Comparison of ENCODE assay signal across 10 cellular contexts in the genomic region with DNA sequence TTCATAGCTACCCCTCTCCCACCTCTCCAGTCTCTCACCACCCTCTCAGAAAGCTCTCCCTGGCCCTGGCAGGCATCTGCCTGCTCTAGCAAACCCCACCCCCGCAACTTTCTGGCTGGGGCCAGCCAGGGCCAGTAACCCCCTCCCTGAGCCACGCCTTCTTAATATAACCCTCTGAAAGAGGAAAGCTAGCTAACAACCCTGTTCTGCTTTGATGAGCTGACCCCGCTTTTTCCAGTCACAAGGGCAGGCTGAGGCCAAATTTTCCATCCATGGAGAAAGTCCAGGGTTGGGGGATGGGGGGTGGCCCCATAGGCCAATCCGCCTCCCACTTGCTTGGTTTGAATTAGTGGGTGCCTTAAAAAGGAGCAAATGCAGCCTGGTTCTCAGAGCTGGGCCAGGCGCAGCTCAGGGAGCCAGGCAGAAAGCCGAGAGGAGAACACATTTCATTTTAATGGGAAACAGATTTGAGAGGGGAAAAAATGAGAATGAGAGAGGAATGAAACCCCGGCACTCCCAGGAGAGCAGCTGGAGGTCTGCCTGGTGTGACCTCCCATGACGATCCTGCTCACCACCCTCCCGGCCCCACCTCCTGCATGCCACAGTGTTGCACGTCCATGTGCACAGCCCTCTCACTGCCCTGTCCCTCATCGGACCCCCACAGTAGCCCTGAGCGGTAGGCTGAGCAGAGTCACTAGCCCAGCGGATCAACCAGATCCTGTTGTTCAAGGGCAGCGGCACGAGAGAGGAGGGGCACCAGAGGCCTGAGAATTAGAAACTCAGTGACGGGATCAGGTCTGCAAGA.
DNase-seq lines count a peak whose midpoint lies in the region; FAIRE-seq and TF ChIP-seq lines count a peak whose summit lies in the region.
"Had no signal": no experiment of that assay in that cellular context is flagged by ENCODE, and none has a peak within 500 bp of the region (broad histone marks: within the 10 kb centered on the region; RNA-seq: fewer than 3 reads in every experiment).

No MANE protein-coding gene starts in this region.

- H3K9me3 ChIP-seq in duodenal mucosa (ENCODE audit: control insufficient read depth in 1 of 2, low read length in 2 of 2), result no peaks in the 10 kb centered on the region

- peak overlapping the region; percentile 97 for H3K27ac Mint-ChIP-seq in mesothelial cell of epicardium
- no peak overlapping the region for H3K27ac Mint-ChIP-seq in T-helper 2 cell treated with Interferon-gamma antibody and Interleukin-4, amounts not matched to agents 5 μg/mL and 100 μg/mL, for 36 hours
- H3K27ac Mint-ChIP-seq: T-helper 1 cell treated with Interleukin-12 subunit alpha and Interleukin-12 subunit beta and Interleukin-4 antibody, amounts not matched to agents 30 μg/mL and 1 μg/mL, for 36 hours had no signal

- H3K36me3 Mint-ChIP-seq in mesothelial cell of epicardium, result no peaks in the 10 kb centered on the region
- H3K36me3 Mint-ChIP-seq in T-helper 2 cell treated with Interferon-gamma antibody and Interleukin-4, amounts not matched to agents 5 μg/mL and 100 μg/mL, for 36 hours (ENCODE audit: low read depth), result no peaks in the 10 kb centered on the region

- peak overlapping the region in 1 of 2 donors; percentile 3 for H3K9ac ChIP-seq in duodenal mucosa (ENCODE audit: low read depth in 1 of 2, low read length in 2 of 2)

- FAIRE-seq in urothelium cell line (lab: Jason Lieb, UNC), result no peak

- DNase-seq in DMS 273 (lab: John Stamatoyannopoulos, UW; ENCODE audit: unreplicated experiment) (peak; percentile 27), DMS 273 treated with DMSO at 0.1 percent for 48 hours (lab: John Stamatoyannopoulos, UW) (no peak), mesothelial cell of epicardium (ENCODE audit: low spot score in 2 of 2, unreplicated experiment in 2 of 2) (no peak), urothelium cell line (ENCODE audit: low spot score) (peak; percentile 38), NOMO-1 (lab: John Stamatoyannopoulos, UW; ENCODE audit: unreplicated experiment in 2 of 2) (no peak)
- no peak for DNase-seq in T-helper 2 cell treated with Interferon-gamma antibody and Interleukin-4, amounts not matched to agents 5 μg/mL and 100 μg/mL, for 36 hours (ENCODE audit: low spot score)
- DNase-seq in activated effector memory CD4-positive, alpha-beta T cell treated with anti-CD3 and anti-CD28 coated beads, Interleukin-2, amount 50 U/mL, for 16 hours, result no peak

- no peaks in the 10 kb centered on the region for H3K36me3 ChIP-seq in duodenal mucosa (ENCODE audit: control insufficient read depth in 1 of 2, insufficient read depth in 2 of 2, low read length in 2 of 2)

- H3K4me3 ChIP-seq in duodenal mucosa (ENCODE audit: low read depth in 1 of 2, low read length in 2 of 2), result no peak overlapping the region

- peaks cover 57% of the 10 kb centered on the region for H3K4me1 Mint-ChIP-seq in mesothelial cell of epicardium
- H3K4me1 Mint-ChIP-seq in T-helper 2 cell treated with Interferon-gamma antibody and Interleukin-4, amounts not matched to agents 5 μg/mL and 100 μg/mL, for 36 hours (ENCODE audit: low read depth), result no peaks in the 10 kb centered on the region

- H3K4me3 Mint-ChIP-seq in mesothelial cell of epicardium, result peak overlapping the region; percentile 43
- no peak overlapping the region for H3K4me3 Mint-ChIP-seq in T-helper 2 cell treated with Interferon-gamma antibody and Interleukin-4, amounts not matched to agents 5 μg/mL and 100 μg/mL, for 36 hours
- H3K4me3 Mint-ChIP-seq: T-helper 1 cell treated with Interleukin-12 subunit alpha and Interleukin-12 subunit beta and Interleukin-4 antibody, amounts not matched to agents 30 μg/mL and 1 μg/mL, for 36 hours had no signal

- TF ChIP-seq CTCF in mesothelial cell of epicardium (IDR thresholded peaks at IDR 0.05; ENCODE audit: unreplicated experiment), result no peak

- H3K27me3 ChIP-seq in duodenal mucosa (ENCODE audit: control insufficient read depth in 1 of 2, insufficient read depth in 2 of 2, low read length in 2 of 2), result no peaks in the 10 kb centered on the region

- H3K9me3 Mint-ChIP-seq in mesothelial cell of epicardium, result no peaks in the 10 kb centered on the region
- H3K9me3 Mint-ChIP-seq in T-helper 2 cell treated with Interferon-gamma antibody and Interleukin-4, amounts not matched to agents 5 μg/mL and 100 μg/mL, for 36 hours, result no peaks in the 10 kb centered on the region
- H3K9me3 Mint-ChIP-seq: T-helper 1 cell treated with Interleukin-12 subunit alpha and Interleukin-12 subunit beta and Interleukin-4 antibody, amounts not matched to agents 30 μg/mL and 1 μg/mL, for 36 hours had no signal

- H3K27ac ChIP-seq in duodenal mucosa (ENCODE audit: low read depth, low read length), result peak overlapping the region; percentile 2
- H3K27ac ChIP-seq: 22Rv1 had no signal

- H3K27me3 Mint-ChIP-seq in mesothelial cell of epicardium (ENCODE audit: low read depth), result no peaks in the 10 kb centered on the region
- peaks cover 11% of the 10 kb centered on the region for H3K27me3 Mint-ChIP-seq in T-helper 2 cell treated with Interferon-gamma antibody and Interleukin-4, amounts not matched to agents 5 μg/mL and 100 μg/mL, for 36 hours (ENCODE audit: low read depth)

- H3K4me1 ChIP-seq in duodenal mucosa (ENCODE audit: control insufficient read depth in 1 of 2, insufficient read depth in 2 of 2, low read length in 2 of 2), result peaks cover 0 to 4% of the 10 kb centered on the region in 2 donors

Comparison
In these comparisons a context has a peak if more than half of its experiments do, and no peak if none do; other contexts are left out.
1. DNase-seq: peak in DMS 273 (single experiment) and urothelium cell line (single experiment); none in DMS 273 treated with DMSO at 0.1 percent for 48 hours (single experiment), mesothelial cell of epicardium (0 of 2), T-helper 2 cell treated with Interferon-gamma antibody and Interleukin-4, amounts not matched to agents 5 μg/mL and 100 μg/mL, for 36 hours (single experiment), NOMO-1 (0 of 2) and activated effector memory CD4-positive, alpha-beta T cell treated with anti-CD3 and anti-CD28 coated beads, Interleukin-2, amount 50 U/mL, for 16 hours (single experiment).